8 cellular contexts compared by ENCODE assay signal in genomic region chrX:154396948-154397887, GRCh38. TPM values are rescaled to one million over a fixed set of nuclear protein-coding genes. Genes with fewer than 3 reads are reported as not detected.
A peak's percentile ranks its signal among the peaks of the same experiment; 100 is the strongest.
DNase-seq lines count a peak whose midpoint lies in the region; ATAC-seq and TF ChIP-seq lines count a peak whose summit lies in the region.

No MANE protein-coding gene starts in this region.

- H3K36me3 Mint-ChIP-seq in stimulated activated naive CD8-positive, alpha-beta T cell treated with anti-CD3 and anti-CD28 coated beads, Interleukin-15, Interleukin-2, amounts not matched to agents 100 ng/mL and 50 ng/mL, for 24 hours (ENCODE audit: low read depth), result peaks cover 31% of the 10 kb centered on the region

- intact Hi-C loops in A673 (cut with micrococcal nuclease; ENCODE audit: unreplicated experiment), result loop anchor here (10.0 kb wide), 1 partner anchor 422 kb away; the partner anchor contains the start of genes HCFC1 and TMEM187

- H3K4me1 ChIP-seq in A673 (ENCODE audit: insufficient read depth, low read length, poor library complexity, severe bottlenecking) (no peaks in the 10 kb centered on the region), mucosa of rectum (ENCODE audit: control insufficient read depth in 2 of 2, insufficient read depth in 2 of 2, low read length in 2 of 2) (peaks cover 9 to 12% of the 10 kb centered on the region in 2 donors)

- H3K9ac ChIP-seq in mucosa of rectum (ENCODE audit: low read depth in 1 of 2, low read length in 2 of 2), result peak overlapping the region; percentile 97 to 99

- H3K36me3 ChIP-seq in A673 (ENCODE audit: insufficient read depth, low read length, poor library complexity, severe bottlenecking) (peaks cover 25% of the 10 kb centered on the region), mucosa of rectum (ENCODE audit: control insufficient read depth in 2 of 2, insufficient read depth in 2 of 2, low read length in 2 of 2) (peaks cover 19 to 21% of the 10 kb centered on the region in 2 donors)

- H3K27me3 Mint-ChIP-seq in stimulated activated naive CD8-positive, alpha-beta T cell treated with anti-CD3 and anti-CD28 coated beads, Interleukin-15, Interleukin-2, amounts not matched to agents 100 ng/mL and 50 ng/mL, for 24 hours, result peaks cover 3% of the 10 kb centered on the region

- H3K27me3 ChIP-seq in A673 (replicated peaks; ENCODE audit: insufficient read depth, low read depth, low read length, poor library complexity), result no peaks in the 10 kb centered on the region
- no peaks in the 10 kb centered on the region for H3K27me3 ChIP-seq in mucosa of rectum (ENCODE audit: control insufficient read depth in 2 of 2, insufficient read depth in 2 of 2, low read length in 2 of 2)

- H3K4me3 ChIP-seq in A673 (ENCODE audit: low read depth, low read length, poor library complexity, severe bottlenecking), result peak overlapping the region; percentile 89
- H3K4me3 ChIP-seq in mucosa of rectum (ENCODE audit: low read length in 2 of 2), result peak overlapping the region; percentile 78 to 92

- peak; percentile 40 for ATAC-seq in GM18505 (IDR thresholded peaks at IDR 0.05; ENCODE audit: unreplicated experiment)
- peak; percentile 40 for ATAC-seq in HG02973 (IDR thresholded peaks at IDR 0.05; ENCODE audit: unreplicated experiment)

- H3K4me1 Mint-ChIP-seq in stimulated activated naive CD8-positive, alpha-beta T cell treated with anti-CD3 and anti-CD28 coated beads, Interleukin-15, Interleukin-2, amounts not matched to agents 100 ng/mL and 50 ng/mL, for 24 hours (ENCODE audit: low read depth), result peaks cover 27% of the 10 kb centered on the region

- no peak for TF ChIP-seq CTCF in A673 (conservative IDR thresholded peaks at IDR 0.05; ENCODE audit: low read depth, low read length)

- H3K4me3 Mint-ChIP-seq in stimulated activated naive CD8-positive, alpha-beta T cell treated with anti-CD3 and anti-CD28 coated beads, Interleukin-15, Interleukin-2, amounts not matched to agents 100 ng/mL and 50 ng/mL, for 24 hours, result peak overlapping the region; percentile 99

- CTCF ChIA-PET in A673 (lab: Charles Lee), result no interaction called here

- no peaks in the 10 kb centered on the region for H3K9me3 ChIP-seq in A673 (ENCODE audit: low read depth, low read length, poor library complexity, severe bottlenecking)
- no peaks in the 10 kb centered on the region for H3K9me3 ChIP-seq in mucosa of rectum (ENCODE audit: control insufficient read depth in 2 of 2, low read length in 2 of 2)

- DNase-seq in A673 (ENCODE audit: low spot score) (peak; percentile 61), NCI-H2196 treated with DMSO at 0.1 percent for 48 hours (lab: John Stamatoyannopoulos, UW; ENCODE audit: unreplicated experiment) (peak; percentile 24), epidermal melanocyte (ENCODE audit: insufficient read length, low spot score) (peak; percentile 29)
- DNase-seq in activated CD4-positive, alpha-beta T cell treated with anti-CD3 and anti-CD28 coated beads, Interleukin-2, amount 50 U/mL, for 4 hours, result peak; percentile 41 to 46

- no peak for TF ChIP-seq POLR2A in GM18505 (IDR thresholded peaks at IDR 0.05; ENCODE audit: borderline replicate concordance, extremely low read depth, insufficient read depth, insufficient read length)

- peak overlapping the region; percentile 100 for H3K27ac Mint-ChIP-seq in stimulated activated naive CD8-positive, alpha-beta T cell treated with anti-CD3 and anti-CD28 coated beads, Interleukin-15, Interleukin-2, amounts not matched to agents 100 ng/mL and 50 ng/mL, for 24 hours

- no peaks in the 10 kb centered on the region for H3K9me3 Mint-ChIP-seq in stimulated activated naive CD8-positive, alpha-beta T cell treated with anti-CD3 and anti-CD28 coated beads, Interleukin-15, Interleukin-2, amounts not matched to agents 100 ng/mL and 50 ng/mL, for 24 hours

- peak overlapping the region; percentile 100 for H3K27ac ChIP-seq in A673 (ENCODE audit: low read depth, low read length, poor library complexity, severe bottlenecking)
- H3K27ac ChIP-seq in mucosa of rectum (ENCODE audit: low read depth in 2 of 2, low read length in 2 of 2), result peak overlapping the region; percentile 99

- POLR2A ChIA-PET in A673 (lab: Charles Lee; ENCODE audit: low non-redundant PET), result interaction anchor here (0.6 to 1.1 kb wide), 4 partner anchors 18 to 130 kb away, joined by 3 to 4 read pairs (median 3); no protein-coding TSS in a partner anchor

- TSS peak; percentile 84 for BruUV-seq in A673 (replicated peaks; lab: Mats Ljungman, UMichigan)

RNA-seq across cellular contexts. Expression of gene RPL10, which starts 1.0 kb away (rescaled TPM):
- total RNA-seq in A673 (2021), result 2,429 and 2,445 TPM in 2 replicates

RNA-seq across cellular contexts. Expression of gene DNASE1L1, which starts 11.8 kb away (rescaled TPM):
- total RNA-seq in A673 (2021), result 6.8 and 8.3 TPM in 2 replicates

RNA-seq across cellular contexts. Expression of gene TAFAZZIN, which starts 14.1 kb away (rescaled TPM):
- total RNA-seq in A673 (2021), result 41.8 and 55.8 TPM in 2 replicates

RNA-seq across cellular contexts. Expression of gene EMD, which starts 18.1 kb away (rescaled TPM):
- 79.6 and 84.7 TPM in 2 replicates for total RNA-seq in A673 (2021)

RNA-seq across cellular contexts. Expression of gene FLNA, which starts 22.8 kb away (rescaled TPM):
- 1,123 and 1,210 TPM in 2 replicates for total RNA-seq in A673 (2021)

Comparison
In these comparisons a context has a peak if more than half of its experiments do, and no peak if none do; other contexts are left out.
1. Peak in every context shown above with its lines: DNase-seq, ATAC-seq, H3K4me3 ChIP-seq and H3K27ac ChIP-seq.